ENCODE assay signal across 10 cellular contexts in the genomic region with DNA sequence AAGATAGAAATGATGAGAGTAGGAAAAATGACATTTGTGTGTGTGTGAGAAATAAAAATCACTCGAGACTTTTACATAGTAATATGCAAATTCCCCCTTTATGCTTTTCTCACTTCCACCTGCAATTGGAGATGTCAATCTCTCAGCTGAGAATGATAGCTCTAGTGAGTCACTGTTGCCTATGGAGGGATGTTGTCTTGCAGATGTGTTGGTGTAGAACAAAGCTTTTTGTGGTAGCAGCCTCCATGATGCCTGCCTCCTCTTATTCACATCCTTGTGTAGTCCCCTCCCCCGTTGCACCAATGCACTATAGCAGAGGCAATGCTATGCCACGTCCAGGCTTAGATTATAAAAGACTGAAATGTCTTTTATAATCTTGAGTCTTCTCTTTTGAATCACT. TPM values are rescaled to one million over a fixed set of nuclear protein-coding genes. Genes with fewer than 3 reads are reported as not detected.
DNase-seq lines count a peak whose midpoint lies in the region; ATAC-seq and TF ChIP-seq lines count a peak whose summit lies in the region.
"Had no signal": no experiment of that assay in that cellular context is flagged by ENCODE, and none has a peak within 500 bp of the region (broad histone marks: within the 10 kb centered on the region; RNA-seq: fewer than 3 reads in every experiment).

No MANE protein-coding gene starts in this region.

- ATAC-seq in GM21381 (IDR thresholded peaks at IDR 0.05; ENCODE audit: unreplicated experiment) (peak; percentile 40), HG03469 (IDR thresholded peaks at IDR 0.05; ENCODE audit: unreplicated experiment) (peak; percentile 38), sciatic nerve (no peak)
- ATAC-seq in activated naive CD8-positive, alpha-beta T cell treated with anti-CD3 and anti-CD28 coated beads, Interleukin-2, amount 50 U/mL, for 24 hours: peak; percentile 99

- H3K36me3 Mint-ChIP-seq in activated naive CD8-positive, alpha-beta T cell treated with anti-CD3 and anti-CD28 coated beads, Interleukin-2, amount 50 U/mL, for 24 hours (ENCODE audit: low read depth): no peaks in the 10 kb centered on the region
- H3K36me3 Mint-ChIP-seq: T-cell had no signal

- H3K4me1 Mint-ChIP-seq in activated naive CD8-positive, alpha-beta T cell treated with anti-CD3 and anti-CD28 coated beads, Interleukin-2, amount 50 U/mL, for 24 hours: peaks cover 23% of the 10 kb centered on the region

- intact Hi-C loops in sciatic nerve (cut with DNase I): no loop called here

- peak overlapping the region; percentile 63 for H3K27ac Mint-ChIP-seq in activated naive CD8-positive, alpha-beta T cell treated with anti-CD3 and anti-CD28 coated beads, Interleukin-2, amount 50 U/mL, for 24 hours
- H3K27ac Mint-ChIP-seq: T-cell had no signal

- H3K9me3 Mint-ChIP-seq in activated naive CD8-positive, alpha-beta T cell treated with anti-CD3 and anti-CD28 coated beads, Interleukin-2, amount 50 U/mL, for 24 hours: no peaks in the 10 kb centered on the region
- H3K9me3 Mint-ChIP-seq: T-cell had no signal

- no peak for TF ChIP-seq CTCF in GM10248 (IDR thresholded peaks at IDR 0.05; ENCODE audit: control extremely low read depth, extremely low read depth, low read depth, missing control alignments)

- peaks cover 5% of the 10 kb centered on the region for H3K27me3 Mint-ChIP-seq in activated naive CD8-positive, alpha-beta T cell treated with anti-CD3 and anti-CD28 coated beads, Interleukin-2, amount 50 U/mL, for 24 hours

- DNase-seq in GM10248 (ENCODE audit: extremely low spot score) (peak; percentile 39), DMS53 (lab: John Stamatoyannopoulos, UW) (no peak), T-helper 9 cell (no peak), DMS79 treated with DMSO at 0.1 percent for 48 hours (lab: John Stamatoyannopoulos, UW) (no peak), sciatic nerve (ENCODE audit: low spot score) (no peak)
- peak; percentile 58 for DNase-seq in activated naive CD8-positive, alpha-beta T cell treated with anti-CD3 and anti-CD28 coated beads, Interleukin-2, amount 50 U/mL, for 24 hours
- DNase-seq: BE2C, T-cell had no signal

- POLR2A ChIA-PET in GM10248 (lab: Yijun Ruan, JAX): interaction anchor here (0.7 kb wide), 1 partner anchor 58 kb away, joined by 3 read pairs; no protein-coding TSS in a partner anchor

- peak overlapping the region; percentile 19 for H3K4me3 Mint-ChIP-seq in activated naive CD8-positive, alpha-beta T cell treated with anti-CD3 and anti-CD28 coated beads, Interleukin-2, amount 50 U/mL, for 24 hours
- H3K4me3 Mint-ChIP-seq: T-cell had no signal

- CTCF ChIA-PET in GM10248 (lab: Yijun Ruan, JAX): interaction anchor here (1.1 to 2.3 kb wide), 7 partner anchors 9 to 610 kb away, joined by 3 to 8 read pairs (median 4); no protein-coding TSS in a partner anchor

RNA-seq across cellular contexts. Expression of gene SPAG6, which starts 33.8 kb away (rescaled TPM):
- 0.31 TPM for total RNA-seq in sciatic nerve

RNA-seq across cellular contexts. Expression of gene BMI1, which starts 58.2 kb away (rescaled TPM):
- total RNA-seq in sciatic nerve: 62.7 TPM

Comparison
In these comparisons a context has a peak if more than half of its experiments do, and no peak if none do; other contexts are left out.
1. DNase-seq: peak in GM10248 (single experiment) and activated naive CD8-positive, alpha-beta T cell treated with anti-CD3 and anti-CD28 coated beads, Interleukin-2, amount 50 U/mL, for 24 hours (single experiment); none in DMS53 (single experiment), T-helper 9 cell (single experiment), DMS79 treated with DMSO at 0.1 percent for 48 hours (single experiment) and sciatic nerve (single experiment).